Comparison of ENCODE assay signal across 1 cellular context in the genomic region with DNA sequence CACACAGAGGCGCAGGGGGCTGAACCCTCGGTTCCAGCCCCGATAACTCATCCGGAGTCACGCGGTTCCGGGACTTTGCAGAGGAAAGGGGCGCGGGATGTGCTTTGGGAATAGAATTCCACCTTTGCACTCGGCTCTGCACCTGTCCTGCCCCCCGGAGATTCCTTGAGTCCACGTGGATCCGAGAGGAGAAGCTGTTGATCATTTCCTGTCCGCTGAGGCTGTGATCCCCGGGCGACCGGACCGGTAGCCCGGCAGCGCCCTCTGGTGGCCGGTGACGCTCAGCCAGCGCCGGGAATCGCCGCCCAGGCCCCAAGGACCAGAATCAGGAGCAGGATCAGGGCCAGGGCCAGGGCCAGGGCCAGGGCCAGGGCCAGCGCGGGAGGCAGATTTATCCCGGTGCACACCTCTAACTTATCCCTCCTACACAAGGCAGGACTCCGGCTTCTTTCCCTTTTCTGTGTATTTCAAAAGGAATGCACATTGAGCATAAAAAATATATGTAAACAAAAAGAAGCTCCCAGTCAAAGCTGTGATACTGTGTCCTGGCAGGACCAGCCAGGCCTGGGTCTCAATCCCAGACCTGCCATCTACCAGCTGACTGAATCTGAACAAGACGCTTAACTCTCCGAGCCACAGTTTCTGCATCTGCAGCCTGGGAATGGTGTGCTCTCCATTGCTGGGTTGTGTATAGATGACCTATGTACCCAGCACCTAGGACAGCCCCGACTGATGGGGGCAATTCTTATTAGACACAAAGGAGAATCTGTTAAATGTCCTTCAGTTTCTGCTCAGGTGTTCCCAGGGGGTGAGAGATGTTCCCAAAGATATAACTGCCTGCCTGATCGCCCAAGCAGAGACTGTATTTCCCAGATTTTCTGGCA.
TF ChIP-seq lines count a peak whose summit lies in the region.

No MANE protein-coding gene starts in this region.

TF ChIP-seq in HepG2, 621 proteins besides CTCF, POLR2A, EP300 and RAD21 (continued from another document and continues in another):
- TF ChIP-seq, protein P1, sequence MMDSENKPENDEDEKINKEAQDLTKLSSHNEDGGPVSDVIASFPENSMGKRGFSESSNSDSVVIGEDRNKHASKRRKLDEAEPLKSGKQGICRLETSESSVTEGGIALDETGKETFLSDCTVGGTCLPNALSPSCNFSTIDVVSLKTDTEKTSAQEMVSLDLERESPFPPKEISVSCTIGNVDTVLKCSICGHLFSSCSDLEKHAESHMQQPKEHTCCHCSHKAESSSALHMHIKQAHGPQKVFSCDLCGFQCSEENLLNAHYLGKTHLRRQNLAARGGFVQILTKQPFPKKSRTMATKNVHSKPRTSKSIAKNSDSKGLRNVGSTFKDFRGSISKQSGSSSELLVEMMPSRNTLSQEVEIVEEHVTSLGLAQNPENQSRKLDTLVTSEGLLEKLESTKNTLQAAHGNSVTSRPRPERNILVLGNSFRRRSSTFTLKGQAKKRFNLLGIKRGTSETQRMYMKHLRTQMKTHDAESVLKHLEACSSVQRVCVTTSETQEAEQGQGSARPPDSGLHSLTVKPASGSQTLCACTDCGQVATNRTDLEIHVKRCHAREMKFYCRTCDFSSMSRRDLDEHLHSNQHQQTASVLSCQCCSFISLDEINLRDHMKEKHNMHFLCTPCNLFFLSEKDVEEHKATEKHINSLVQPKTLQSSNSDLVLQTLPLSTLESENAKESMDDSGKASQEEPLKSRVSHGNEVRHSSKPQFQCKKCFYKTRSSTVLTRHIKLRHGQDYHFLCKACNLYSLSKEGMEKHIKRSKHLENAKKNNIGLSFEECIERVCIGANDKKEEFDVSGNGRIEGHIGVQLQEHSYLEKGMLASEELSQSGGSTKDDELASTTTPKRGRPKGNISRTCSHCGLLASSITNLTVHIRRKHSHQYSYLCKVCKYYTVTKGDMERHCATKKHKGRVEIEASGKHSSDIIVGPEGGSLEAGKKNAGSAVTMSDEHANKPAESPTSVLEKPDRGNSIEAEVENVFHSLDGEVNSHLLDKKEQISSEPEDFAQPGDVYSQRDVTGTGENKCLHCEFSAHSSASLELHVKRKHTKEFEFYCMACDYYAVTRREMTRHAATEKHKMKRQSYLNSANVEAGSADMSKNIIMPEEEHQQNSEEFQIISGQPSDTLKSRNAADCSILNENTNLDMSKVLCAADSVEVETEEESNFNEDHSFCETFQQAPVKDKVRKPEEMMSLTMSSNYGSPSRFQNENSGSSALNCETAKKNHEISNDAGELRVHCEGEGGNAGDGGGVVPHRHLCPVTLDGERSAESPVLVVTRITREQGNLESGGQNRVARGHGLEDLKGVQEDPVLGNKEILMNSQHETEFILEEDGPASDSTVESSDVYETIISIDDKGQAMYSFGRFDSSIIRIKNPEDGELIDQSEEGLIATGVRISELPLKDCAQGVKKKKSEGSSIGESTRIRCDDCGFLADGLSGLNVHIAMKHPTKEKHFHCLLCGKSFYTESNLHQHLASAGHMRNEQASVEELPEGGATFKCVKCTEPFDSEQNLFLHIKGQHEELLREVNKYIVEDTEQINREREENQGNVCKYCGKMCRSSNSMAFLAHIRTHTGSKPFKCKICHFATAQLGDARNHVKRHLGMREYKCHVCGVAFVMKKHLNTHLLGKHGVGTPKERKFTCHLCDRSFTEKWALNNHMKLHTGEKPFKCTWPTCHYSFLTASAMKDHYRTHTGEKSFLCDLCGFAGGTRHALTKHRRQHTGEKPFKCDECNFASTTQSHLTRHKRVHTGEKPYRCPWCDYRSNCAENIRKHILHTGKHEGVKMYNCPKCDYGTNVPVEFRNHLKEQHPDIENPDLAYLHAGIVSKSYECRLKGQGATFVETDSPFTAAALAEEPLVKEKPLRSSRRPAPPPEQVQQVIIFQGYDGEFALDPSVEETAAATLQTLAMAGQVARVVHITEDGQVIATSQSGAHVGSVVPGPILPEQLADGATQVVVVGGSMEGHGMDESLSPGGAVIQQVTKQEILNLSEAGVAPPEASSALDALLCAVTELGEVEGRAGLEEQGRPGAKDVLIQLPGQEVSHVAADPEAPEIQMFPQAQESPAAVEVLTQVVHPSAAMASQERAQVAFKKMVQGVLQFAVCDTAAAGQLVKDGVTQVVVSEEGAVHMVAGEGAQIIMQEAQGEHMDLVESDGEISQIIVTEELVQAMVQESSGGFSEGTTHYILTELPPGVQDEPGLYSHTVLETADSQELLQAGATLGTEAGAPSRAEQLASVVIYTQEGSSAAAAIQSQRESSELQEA (CRISPR knock-in tag; IDR thresholded peaks at IDR 0.05; ENCODE audit: not compliant biosample characterization): no peak
- TF ChIP-seq ZNF878 (CRISPR knock-in tag; IDR thresholded peaks at IDR 0.05) (no peak), SKI (IDR thresholded peaks at IDR 0.05; ENCODE audit: partially characterized antibody) (peak; percentile 28), ESRRA (CRISPR knock-in tag; IDR thresholded peaks at IDR 0.05; ENCODE audit: low read depth) (no peak; the same call in 1 of the 2 replicates), ERF (CRISPR knock-in tag; IDR thresholded peaks at IDR 0.05) (peak; percentile 73), ZNF891 (CRISPR knock-in tag; IDR thresholded peaks at IDR 0.05) (peak; percentile 69; the same call in 1 of the 2 replicates), ZNF205 (CRISPR knock-in tag; IDR thresholded peaks at IDR 0.05) (peak; percentile 72), ZSCAN29 (CRISPR knock-in tag; conservative IDR thresholded peaks at IDR 0.05) (0 out of 2 replicates have a peak, but pooled peaks have one; percentile 39), ZNF547 (CRISPR knock-in tag; IDR thresholded peaks at IDR 0.05) (no peak; the same call in 1 of the 2 replicates), ARID4A (CRISPR knock-in tag; IDR thresholded peaks at IDR 0.05; ENCODE audit: borderline replicate concordance) (peak; percentile 70; the same call in 1 of the 2 replicates), TFAP4 (IDR thresholded peaks at IDR 0.05; ENCODE audit: borderline replicate concordance, low read depth) (0 out of 2 replicates have a peak, but pooled peaks have one; percentile 8), RNF2 (conservative IDR thresholded peaks at IDR 0.05; ENCODE audit: low read depth) (0 out of 2 replicates have a peak, but pooled peaks have one; percentile 37), ZNF572 (CRISPR knock-in tag; IDR thresholded peaks at IDR 0.05) (0 out of 2 replicates have a peak, but pooled peaks have one; percentile 36), KDM5B (CRISPR knock-in tag; IDR thresholded peaks at IDR 0.05; ENCODE audit: borderline replicate concordance) (peak; percentile 76; the same call in 1 of the 2 replicates), REL (CRISPR knock-in tag; conservative IDR thresholded peaks at IDR 0.05) (0 out of 2 replicates have a peak, but pooled peaks have one; percentile 29), KLF16 (CRISPR knock-in tag; IDR thresholded peaks at IDR 0.05) (peak in 1 of 2 experiments; percentile 43; a peak in 1 of 4 replicates), ZNF563 (CRISPR knock-in tag; IDR thresholded peaks at IDR 0.05) (peak; percentile 90), ZIK1 (CRISPR knock-in tag; IDR thresholded peaks at IDR 0.05; ENCODE audit: borderline replicate concordance, low read depth) (0 out of 2 replicates have a peak, but pooled peaks have one; percentile 6), ELF1 (CRISPR knock-in tag; IDR thresholded peaks at IDR 0.05) (peak; percentile 69), SMC3 (IDR thresholded peaks at IDR 0.05; ENCODE audit: low read length) (peak; percentile 56; the same call in 1 of the 2 replicates)
- TF ChIP-seq, protein P2, sequence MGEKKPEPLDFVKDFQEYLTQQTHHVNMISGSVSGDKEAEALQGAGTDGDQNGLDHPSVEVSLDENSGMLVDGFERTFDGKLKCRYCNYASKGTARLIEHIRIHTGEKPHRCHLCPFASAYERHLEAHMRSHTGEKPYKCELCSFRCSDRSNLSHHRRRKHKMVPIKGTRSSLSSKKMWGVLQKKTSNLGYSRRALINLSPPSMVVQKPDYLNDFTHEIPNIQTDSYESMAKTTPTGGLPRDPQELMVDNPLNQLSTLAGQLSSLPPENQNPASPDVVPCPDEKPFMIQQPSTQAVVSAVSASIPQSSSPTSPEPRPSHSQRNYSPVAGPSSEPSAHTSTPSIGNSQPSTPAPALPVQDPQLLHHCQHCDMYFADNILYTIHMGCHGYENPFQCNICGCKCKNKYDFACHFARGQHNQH (CRISPR knock-in tag; IDR thresholded peaks at IDR 0.05): peak; percentile 48; the same call in 1 of the 2 replicates
- TF ChIP-seq, protein P3, sequence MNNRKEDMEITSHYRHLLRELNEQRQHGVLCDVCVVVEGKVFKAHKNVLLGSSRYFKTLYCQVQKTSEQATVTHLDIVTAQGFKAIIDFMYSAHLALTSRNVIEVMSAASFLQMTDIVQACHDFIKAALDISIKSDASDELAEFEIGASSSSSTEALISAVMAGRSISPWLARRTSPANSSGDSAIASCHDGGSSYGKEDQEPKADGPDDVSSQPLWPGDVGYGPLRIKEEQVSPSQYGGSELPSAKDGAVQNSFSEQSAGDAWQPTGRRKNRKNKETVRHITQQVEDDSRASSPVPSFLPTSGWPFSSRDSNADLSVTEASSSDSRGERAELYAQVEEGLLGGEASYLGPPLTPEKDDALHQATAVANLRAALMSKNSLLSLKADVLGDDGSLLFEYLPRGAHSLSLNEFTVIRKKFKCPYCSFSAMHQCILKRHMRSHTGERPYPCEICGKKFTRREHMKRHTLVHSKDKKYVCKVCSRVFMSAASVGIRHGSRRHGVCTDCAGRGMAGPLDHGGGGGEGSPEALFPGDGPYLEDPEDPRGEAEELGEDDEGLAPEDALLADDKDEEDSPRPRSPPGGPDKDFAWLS (CRISPR knock-in tag; IDR thresholded peaks at IDR 0.05; ENCODE audit: borderline replicate concordance): 0 out of 2 replicates have a peak, but pooled peaks have one; percentile 52
- TF ChIP-seq, protein P4, sequence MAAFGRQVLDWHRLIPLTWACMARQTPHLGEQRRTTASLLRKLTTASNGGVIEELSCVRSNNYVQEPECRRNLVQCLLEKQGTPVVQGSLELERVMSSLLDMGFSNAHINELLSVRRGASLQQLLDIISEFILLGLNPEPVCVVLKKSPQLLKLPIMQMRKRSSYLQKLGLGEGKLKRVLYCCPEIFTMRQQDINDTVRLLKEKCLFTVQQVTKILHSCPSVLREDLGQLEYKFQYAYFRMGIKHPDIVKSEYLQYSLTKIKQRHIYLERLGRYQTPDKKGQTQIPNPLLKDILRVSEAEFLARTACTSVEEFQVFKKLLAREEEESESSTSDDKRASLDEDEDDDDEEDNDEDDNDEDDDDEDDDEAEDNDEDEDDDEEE (CRISPR knock-in tag; IDR thresholded peaks at IDR 0.05): peak; percentile 30; the same call in 1 of the 2 replicates
- TF ChIP-seq, protein P5, sequence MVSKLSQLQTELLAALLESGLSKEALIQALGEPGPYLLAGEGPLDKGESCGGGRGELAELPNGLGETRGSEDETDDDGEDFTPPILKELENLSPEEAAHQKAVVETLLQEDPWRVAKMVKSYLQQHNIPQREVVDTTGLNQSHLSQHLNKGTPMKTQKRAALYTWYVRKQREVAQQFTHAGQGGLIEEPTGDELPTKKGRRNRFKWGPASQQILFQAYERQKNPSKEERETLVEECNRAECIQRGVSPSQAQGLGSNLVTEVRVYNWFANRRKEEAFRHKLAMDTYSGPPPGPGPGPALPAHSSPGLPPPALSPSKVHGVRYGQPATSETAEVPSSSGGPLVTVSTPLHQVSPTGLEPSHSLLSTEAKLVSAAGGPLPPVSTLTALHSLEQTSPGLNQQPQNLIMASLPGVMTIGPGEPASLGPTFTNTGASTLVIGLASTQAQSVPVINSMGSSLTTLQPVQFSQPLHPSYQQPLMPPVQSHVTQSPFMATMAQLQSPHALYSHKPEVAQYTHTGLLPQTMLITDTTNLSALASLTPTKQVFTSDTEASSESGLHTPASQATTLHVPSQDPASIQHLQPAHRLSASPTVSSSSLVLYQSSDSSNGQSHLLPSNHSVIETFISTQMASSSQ (IDR thresholded peaks at IDR 0.05; ENCODE audit: low read depth): no peak
- TF ChIP-seq, protein P5 (CRISPR knock-in tag; IDR thresholded peaks at IDR 0.05; ENCODE audit: borderline replicate concordance): peak; percentile 59; the same call in 1 of the 2 replicates
